In genomic region chr4:19155568-19155967, GRCh38 we compare ENCODE assay signal across 23 cellular contexts.
DNase-seq lines count a peak whose midpoint lies in the region; ATAC-seq and TF ChIP-seq lines count a peak whose summit lies in the region.
"Had no signal": no experiment of that assay in that cellular context is flagged by ENCODE, and none has a peak within 500 bp of the region (broad histone marks: within the 10 kb centered on the region; RNA-seq: fewer than 3 reads in every experiment).

No MANE protein-coding gene starts in this region.

- DNase-seq in GM23338 (ENCODE audit: low spot score) (peak; percentile 28), OCI-M1 (lab: John Stamatoyannopoulos, UW) (peak; percentile 0), choroid plexus epithelial cell (ENCODE audit: low read depth) (peak; percentile 5), SKM-1 treated with dmso at 0.1 percent for 144 hours (lab: John Stamatoyannopoulos, UW; ENCODE audit: unreplicated experiment) (no peak), SIG-M5 treated with dmso at 0.1 percent for 504 hours (lab: John Stamatoyannopoulos, UW; ENCODE audit: unreplicated experiment) (no peak)
- DNase-seq in activated CD4-positive, alpha-beta memory T cell treated with anti-CD3 and anti-CD28 coated beads for 36 hours: no peak
- DNase-seq: 8988T; ACHN; BE2C; C1 segment of cervical spinal cord; CD4-positive, alpha-beta memory T cell; CD4-positive, CD25-positive, alpha-beta regulatory T cell; CD8-positive, alpha-beta memory T cell; COR-L47; DMS 273 treated with DMSO at 0.1 percent for 48 hours; DMS153; DMS53; DMS79 treated with DMSO at 0.1 percent for 48 hours; GF-D8 had no signal

- no peak overlapping the region for H3K4me2 ChIP-seq in GM23338
- H3K4me2 ChIP-seq: BLaER1 had no signal

- H3K79me2 ChIP-seq in GM23338 (replicated peaks; ENCODE audit: insufficient read depth): no peaks in the 10 kb centered on the region

- intact Hi-C loops in activated CD4-positive, alpha-beta memory T cell treated with anti-CD3 and anti-CD28 coated beads for 36 hours (cut with micrococcal nuclease): no loop called here

- peaks cover 35% of the 10 kb centered on the region for H3K36me3 Mint-ChIP-seq in GM23338 (ENCODE audit: low read depth)
- H3K36me3 Mint-ChIP-seq in activated CD4-positive, alpha-beta memory T cell treated with anti-CD3 and anti-CD28 coated beads for 36 hours: no peaks in the 10 kb centered on the region
- H3K36me3 Mint-ChIP-seq: CD14-positive monocyte; CD4-positive, CD25-positive, alpha-beta regulatory T cell; CD8-positive, alpha-beta memory T cell had no signal

- peaks cover 33% of the 10 kb centered on the region for H3K9me3 Mint-ChIP-seq in GM23338
- peaks cover 39% of the 10 kb centered on the region for H3K9me3 Mint-ChIP-seq in activated CD4-positive, alpha-beta memory T cell treated with anti-CD3 and anti-CD28 coated beads for 36 hours

- H3K36me3 ChIP-seq in GM23338 (ENCODE audit: insufficient read depth): peaks cover 6% of the 10 kb centered on the region; the same call in 1 of the 2 replicates
- no peaks in the 10 kb centered on the region for H3K36me3 ChIP-seq in HEK293 (ENCODE audit: control insufficient read depth in 2 of 2, insufficient read depth in 1 of 2, low read length in 2 of 2)
- H3K36me3 ChIP-seq: BE2C, BLaER1 had no signal

- H3K9me3 ChIP-seq in HEK293 (ENCODE audit: control insufficient read depth, insufficient read depth, low read depth, low read length): no peaks in the 10 kb centered on the region
- H3K9me3 ChIP-seq: BE2C had no signal

- H4K20me1 ChIP-seq in GM23338 (replicated peaks; ENCODE audit: insufficient read depth): no peaks in the 10 kb centered on the region
- H4K20me1 ChIP-seq: BLaER1 had no signal

- no peak overlapping the region for H3K4me3 ChIP-seq in GM23338
- H3K4me3 ChIP-seq in HEK293 (ENCODE audit: low read depth, low read length): no peak overlapping the region
- H3K4me3 ChIP-seq in choroid plexus epithelial cell (ENCODE audit: low read depth, low read length): no peak overlapping the region
- H3K4me3 ChIP-seq: BLaER1 had no signal

- CTCF ChIA-PET in HEK293 (lab: Yijun Ruan, JAX): interaction anchor here (0.6 kb wide), 1 partner anchor 311 kb away, joined by 7 read pairs; no protein-coding TSS in a partner anchor
- CTCF ChIA-PET in activated CD4-positive, alpha-beta memory T cell treated with anti-CD3 and anti-CD28 coated beads for 36 hours (lab: Charles Lee): no interaction called here

- ATAC-seq in GM23338 (no peak), HG03520 (IDR thresholded peaks at IDR 0.05; ENCODE audit: unreplicated experiment) (no peak)

- POLR2A ChIA-PET in HEK293 (lab: Yijun Ruan, JAX): no interaction called here
- POLR2A ChIA-PET in activated CD4-positive, alpha-beta memory T cell treated with anti-CD3 and anti-CD28 coated beads for 36 hours (lab: Charles Lee): no interaction called here

- H3K27ac ChIP-seq in GM23338 (ENCODE audit: low read depth): no peak overlapping the region
- no peak overlapping the region for H3K27ac ChIP-seq in HEK293 (ENCODE audit: extremely low read depth, low read depth, low read length)
- H3K27ac ChIP-seq: BLaER1 had no signal

- H3K9me2 ChIP-seq in GM23338 (ENCODE audit: insufficient read depth): no peaks in the 10 kb centered on the region

- H3K4me3 Mint-ChIP-seq in GM23338: no peak overlapping the region
- no peak overlapping the region for H3K4me3 Mint-ChIP-seq in activated CD4-positive, alpha-beta memory T cell treated with anti-CD3 and anti-CD28 coated beads for 36 hours
- H3K4me3 Mint-ChIP-seq: CD14-positive monocyte; CD4-positive, CD25-positive, alpha-beta regulatory T cell; CD8-positive, alpha-beta memory T cell had no signal

- H3K27me3 ChIP-seq in GM23338 (ENCODE audit: insufficient read depth): no peaks in the 10 kb centered on the region
- H3K27me3 ChIP-seq: BE2C, BLaER1 had no signal

- TF ChIP-seq CTCF in GM23338 (conservative IDR thresholded peaks at IDR 0.05; ENCODE audit: low read depth in 2 of 2) (no peak), HEK293 (tag by site-specific recombination; IDR thresholded peaks at IDR 0.05) (no peak), choroid plexus epithelial cell (conservative IDR thresholded peaks at IDR 0.05; ENCODE audit: low read depth, low read length) (no peak)

- no peak overlapping the region for H2AFZ ChIP-seq in GM23338

- peaks cover 3% of the 10 kb centered on the region; the same call in 1 of the 3 replicates for H3K4me1 Mint-ChIP-seq in GM23338
- no peaks in the 10 kb centered on the region for H3K4me1 Mint-ChIP-seq in activated CD4-positive, alpha-beta memory T cell treated with anti-CD3 and anti-CD28 coated beads for 36 hours (ENCODE audit: low read depth)
- H3K4me1 Mint-ChIP-seq: CD14-positive monocyte; CD4-positive, alpha-beta memory T cell; CD4-positive, CD25-positive, alpha-beta regulatory T cell; CD8-positive, alpha-beta memory T cell had no signal

- H3K27me3 Mint-ChIP-seq in GM23338 (ENCODE audit: insufficient read depth, low read depth, poor library complexity): no peaks in the 10 kb centered on the region
- H3K27me3 Mint-ChIP-seq in activated CD4-positive, alpha-beta memory T cell treated with anti-CD3 and anti-CD28 coated beads for 36 hours: no peaks in the 10 kb centered on the region
- H3K27me3 Mint-ChIP-seq: CD4-positive, alpha-beta memory T cell; CD4-positive, CD25-positive, alpha-beta regulatory T cell; CD8-positive, alpha-beta memory T cell had no signal

- H3K27ac Mint-ChIP-seq in GM23338: no peak overlapping the region
- no peak overlapping the region for H3K27ac Mint-ChIP-seq in activated CD4-positive, alpha-beta memory T cell treated with anti-CD3 and anti-CD28 coated beads for 36 hours
- H3K27ac Mint-ChIP-seq: CD14-positive monocyte; CD4-positive, alpha-beta memory T cell; CD8-positive, alpha-beta memory T cell had no signal

- H3K4me1 ChIP-seq in GM23338 (ENCODE audit: insufficient read depth): no peaks in the 10 kb centered on the region
- no peaks in the 10 kb centered on the region for H3K4me1 ChIP-seq in HEK293 (ENCODE audit: control insufficient read depth, insufficient read depth, low read length)
- H3K4me1 ChIP-seq: BE2C, BLaER1 had no signal

- H3F3A ChIP-seq in GM23338 (replicated peaks; ENCODE audit: low read depth): no peaks in the 10 kb centered on the region

TF ChIP-seq in GM23338, 12 proteins besides CTCF, POLR2A, EP300 and RAD21 (continues in another document):
- no peak for TF ChIP-seq EZH2phosphoT487 (IDR thresholded peaks at IDR 0.05; ENCODE audit: unreplicated experiment)
- no peak for TF ChIP-seq JUNB (IDR thresholded peaks at IDR 0.05; ENCODE audit: unreplicated experiment)
- no peak for TF ChIP-seq REST (IDR thresholded peaks at IDR 0.05; ENCODE audit: unreplicated experiment)
- no peak for TF ChIP-seq STAT1 (IDR thresholded peaks at IDR 0.05; ENCODE audit: unreplicated experiment)

TF ChIP-seq in HEK293, 187 proteins besides CTCF, POLR2A, EP300 and RAD21:
- TF ChIP-seq IKZF3 (tag by site-specific recombination; IDR thresholded peaks at IDR 0.05): no peak
- peak; percentile 85 for TF ChIP-seq SETDB1 (IDR thresholded peaks at IDR 0.05; ENCODE audit: insufficient read length, low read length)
- TF ChIP-seq TRIM28 (IDR thresholded peaks at IDR 0.05; ENCODE audit: borderline replicate concordance, low read length): peak; percentile 50; the same call in 1 of the 2 replicates
- no peak for TF ChIP-seq ZNF514 (tag by site-specific recombination; IDR thresholded peaks at IDR 0.05)
- TF ChIP-seq ZNF518A (tag by site-specific recombination; conservative IDR thresholded peaks at IDR 0.05; ENCODE audit: low read depth): no peak
TF ChIP-seq in HEK293: peak in this region for 2.

Comparison
In these comparisons a context has a peak if more than half of its experiments do, and no peak if none do; other contexts are left out.
1. DNase-seq: peak in GM23338 (single experiment), OCI-M1 (single experiment) and choroid plexus epithelial cell (single experiment); none in SKM-1 treated with dmso at 0.1 percent for 144 hours (single experiment), SIG-M5 treated with dmso at 0.1 percent for 504 hours (single experiment) and activated CD4-positive, alpha-beta memory T cell treated with anti-CD3 and anti-CD28 coated beads for 36 hours (single experiment).